Comparison of ENCODE assay signal across 8 cellular contexts in genomic region chr11:94786264-94787126, GRCh38. TPM values are rescaled to one million over a fixed set of nuclear protein-coding genes. Genes with fewer than 3 reads are reported as not detected.
DNase-seq lines count a peak whose midpoint lies in the region; ATAC-seq, FAIRE-seq and TF ChIP-seq lines count a peak whose summit lies in the region.

No MANE protein-coding gene starts in this region.

- CTCF ChIA-PET in activated B cell treated with CpG ODN at 0.5 μM for 24 hours (lab: Charles Lee): interaction anchor here (0.9 to 1.9 kb wide), 2 partner anchors 8 to 111 kb away, joined by 4 to 9 read pairs; no protein-coding TSS in a partner anchor

- H3K9me3 Mint-ChIP-seq in activated B cell treated with CpG ODN at 0.5 μM for 24 hours: no peaks in the 10 kb centered on the region

- TF ChIP-seq CTCF in AG09319 (IDR thresholded peaks at IDR 0.05; ENCODE audit: low read depth, low read length) (peak; percentile 55), activated B cell treated with CpG ODN at 0.5 μM for 24 hours (IDR thresholded peaks at IDR 0.05) (no peak)

- ATAC-seq in activated B cell treated with CpG ODN at 0.5 μM for 24 hours (ENCODE audit: low read depth) (peak; percentile 42), HG03520 (IDR thresholded peaks at IDR 0.05; ENCODE audit: unreplicated experiment) (no peak)

- POLR2A ChIA-PET in activated B cell treated with CpG ODN at 0.5 μM for 24 hours (lab: Charles Lee): no interaction called here

- intact Hi-C loops in activated B cell treated with CpG ODN at 0.5 μM for 24 hours (cut with micrococcal nuclease): loop anchor here (1.0 to 5.0 kb wide), 2 partner anchors 111 to 366 kb away; no protein-coding TSS in a partner anchor

- no peaks in the 10 kb centered on the region for H3K36me3 Mint-ChIP-seq in activated B cell treated with CpG ODN at 0.5 μM for 24 hours (ENCODE audit: low read depth)

- no peak overlapping the region for H3K27ac Mint-ChIP-seq in activated B cell treated with CpG ODN at 0.5 μM for 24 hours

- H3K27me3 Mint-ChIP-seq in activated B cell treated with CpG ODN at 0.5 μM for 24 hours: no peaks in the 10 kb centered on the region

- H3K4me3 Mint-ChIP-seq in activated B cell treated with CpG ODN at 0.5 μM for 24 hours: no peak overlapping the region

- no peaks in the 10 kb centered on the region for H3K4me1 Mint-ChIP-seq in activated B cell treated with CpG ODN at 0.5 μM for 24 hours

- DNase-seq in AG09319 (ENCODE audit: extremely low read depth, low read depth) (no peak), GM18507 (ENCODE audit: extremely low spot score, insufficient read length, low read depth) (peak; percentile 26), HT-29 (ENCODE audit: low spot score) (peak; percentile 64), activated B cell treated with CpG ODN at 0.5 μM for 24 hours (no peak), Ammon's horn (ENCODE audit: low spot score) (no peak)
- no peak for DNase-seq in activated T-cell treated with anti-CD3 and anti-CD28 coated beads, Interleukin-2, amount 50 U/mL, for 1 hour

- FAIRE-seq in GM18507 (lab: Jason Lieb, UNC) (peak; percentile 52), islet of Langerhans (lab: Jason Lieb, UNC) (peak; percentile 96)

RNA-seq across cellular contexts. Expression of gene AMOTL1, which starts 18.3 kb away (rescaled TPM):
- total RNA-seq in HT-29 (2014; rRNA removed; shearing (Covaris generic)): not detected in 2 replicates
- 0.54 and 1.0 TPM in 2 replicates for total RNA-seq in activated B cell treated with CpG ODN at 0.5 μM for 24 hours

Comparison
In these comparisons a context has a peak if more than half of its experiments do, and no peak if none do; other contexts are left out.
1. DNase-seq: peak in GM18507 (single experiment) and HT-29 (single experiment); none in AG09319 (single experiment), activated B cell treated with CpG ODN at 0.5 μM for 24 hours (single experiment), Ammon's horn (single experiment) and activated T-cell treated with anti-CD3 and anti-CD28 coated beads, Interleukin-2, amount 50 U/mL, for 1 hour (single experiment).